Comparison of ENCODE assay signal across 26 cellular contexts in the genomic region with DNA sequence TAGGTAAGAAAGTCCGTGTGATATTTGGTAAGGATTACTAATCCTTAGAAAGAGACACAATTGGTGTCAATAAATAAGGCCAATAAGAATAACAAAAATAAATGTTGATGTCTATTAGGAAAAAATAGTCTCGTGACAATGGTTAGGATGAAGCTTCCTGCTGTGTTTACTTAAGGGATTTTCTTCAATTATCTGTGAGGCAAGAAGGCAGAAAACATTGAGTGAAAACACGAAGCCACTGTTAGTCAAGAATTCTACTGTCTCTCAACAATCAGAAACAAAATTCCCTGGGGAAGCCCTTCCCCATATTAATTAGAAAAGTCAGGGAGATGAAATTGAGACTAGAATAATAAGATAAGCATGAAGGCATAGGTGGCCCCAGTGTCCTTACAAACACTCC.
"Had no signal": no experiment of that assay in that cellular context is flagged by ENCODE, and none has a peak within 500 bp of the region (broad histone marks: within the 10 kb centered on the region; RNA-seq: fewer than 3 reads in every experiment).

No MANE protein-coding gene starts in this region.

- H3K4me1 ChIP-seq: breast epithelium had no signal

- H3K27me3 ChIP-seq: breast epithelium had no signal

- DNase-seq: activated B cell treated with CpG ODN at 0.5 μM for 24 hours; activated CD4-positive, alpha-beta memory T cell treated with anti-CD3 and anti-CD28 coated beads for 36 hours; activated CD4-positive, alpha-beta T cell treated with anti-CD3 and anti-CD28 coated beads for 1 hour; activated CD4-positive, alpha-beta T cell treated with anti-CD3 and anti-CD28 coated beads, Interleukin-2, amount 10 ng/mL, durations not matched to agents 24 days and 14 days; activated gamma-delta T cell; activated naive CD4-positive, alpha-beta T cell treated with anti-CD3 and anti-CD28 coated beads for 36 hours; activated T-cell treated with anti-CD3 and anti-CD28 coated beads, Interleukin-2, amount 50 U/mL, for 4 hours; anterior cingulate cortex; caudate nucleus; KG1; NCI-H1048; NCI-H1694; NCI-H2029; NCI-H2107; NCI-H226; NCI-H526; NK-92 treated with Interleukin-12 subunit alpha and Interleukin-12 subunit beta, amount 100 ng/mL, for 24 hours; OCI-M1; RPMI8226; T-cell; T-helper 2 cell; T1000 had no signal

- H3K27ac ChIP-seq: breast epithelium, SK-N-MC had no signal

- H3K4me3 ChIP-seq: breast epithelium, SK-N-MC had no signal

- ATAC-seq: activated T-cell treated with anti-CD3 and anti-CD28 coated beads, Interleukin-2, amount 50 U/mL, for 4 hours; Panc1; Right ventricle myocardium inferior; T-cell had no signal

- H3K36me3 ChIP-seq: breast epithelium had no signal

- H3K9me3 ChIP-seq: breast epithelium had no signal
